ENCODE assay signal across 15 cellular contexts in the genomic region with DNA sequence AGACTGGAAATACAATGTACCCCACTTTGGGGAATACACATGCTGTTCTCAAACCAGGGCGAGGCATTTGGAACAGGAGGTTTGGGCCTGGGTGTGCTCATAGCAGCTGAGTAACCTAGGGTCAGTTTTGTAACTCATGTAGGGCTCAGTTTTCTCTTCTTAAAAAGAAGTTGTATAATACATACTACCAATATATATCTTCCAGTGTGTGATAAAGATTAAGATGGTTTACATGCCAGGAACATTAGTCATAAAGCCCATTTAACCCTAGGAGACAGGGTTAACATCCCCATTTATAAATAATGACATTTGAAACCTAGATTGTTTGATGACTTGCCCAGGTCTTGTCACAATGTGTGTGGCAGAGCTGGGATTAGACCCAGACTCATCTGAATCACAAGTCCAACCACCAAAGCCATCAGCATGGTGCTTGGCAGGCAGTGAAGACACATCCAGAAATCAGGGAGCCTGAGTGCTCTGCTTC. TPM values are rescaled to one million over a fixed set of nuclear protein-coding genes. Genes with fewer than 3 reads are reported as not detected.
DNase-seq lines count a peak whose midpoint lies in the region; TF ChIP-seq lines count a peak whose summit lies in the region.
"Had no signal": no experiment of that assay in that cellular context is flagged by ENCODE, and none has a peak within 500 bp of the region (broad histone marks: within the 10 kb centered on the region; RNA-seq: fewer than 3 reads in every experiment).

No MANE protein-coding gene starts in this region.

- peaks cover 16% of the 10 kb centered on the region for H3K27me3 Mint-ChIP-seq in activated CD4-positive, alpha-beta memory T cell treated with anti-CD3 and anti-CD28 coated beads, Interleukin-2, amount 10 ng/mL, durations not matched to agents 7 days and 5 days

- H3K36me3 Mint-ChIP-seq in activated CD4-positive, alpha-beta memory T cell treated with anti-CD3 and anti-CD28 coated beads, Interleukin-2, amount 10 ng/mL, durations not matched to agents 7 days and 5 days (ENCODE audit: low read depth): no peaks in the 10 kb centered on the region
- H3K36me3 Mint-ChIP-seq: memory B cell had no signal

- no peak overlapping the region for H3K27ac Mint-ChIP-seq in activated CD4-positive, alpha-beta memory T cell treated with anti-CD3 and anti-CD28 coated beads, Interleukin-2, amount 10 ng/mL, durations not matched to agents 7 days and 5 days
- H3K27ac Mint-ChIP-seq: memory B cell had no signal

- H3K4me3 Mint-ChIP-seq in activated CD4-positive, alpha-beta memory T cell treated with anti-CD3 and anti-CD28 coated beads, Interleukin-2, amount 10 ng/mL, durations not matched to agents 7 days and 5 days: no peak overlapping the region
- H3K4me3 Mint-ChIP-seq: memory B cell had no signal

- TF ChIP-seq CTCF in fibroblast of mammary gland (conservative IDR thresholded peaks at IDR 0.05; ENCODE audit: control insufficient read depth, insufficient read depth, low read depth, low read length): no peak

- no peak overlapping the region for H3K9ac ChIP-seq in skeletal muscle tissue (ENCODE audit: low read depth in 1 of 3, low read length in 3 of 3)

- H3K27me3 ChIP-seq in SJSA1 (replicated peaks): no peaks in the 10 kb centered on the region
- H3K27me3 ChIP-seq in skeletal muscle tissue (ENCODE audit: control insufficient read depth in 3 of 3, insufficient read depth in 3 of 3, low read length in 3 of 3): no peaks in the 10 kb centered on the region

- no peaks in the 10 kb centered on the region for H3K4me1 Mint-ChIP-seq in activated CD4-positive, alpha-beta memory T cell treated with anti-CD3 and anti-CD28 coated beads, Interleukin-2, amount 10 ng/mL, durations not matched to agents 7 days and 5 days
- H3K4me1 Mint-ChIP-seq: memory B cell had no signal

- POLR2A ChIA-PET in activated CD4-positive, alpha-beta memory T cell treated with anti-CD3 and anti-CD28 coated beads, Interleukin-2, amount 10 ng/mL, durations not matched to agents 7 days and 5 days (lab: Charles Lee): no interaction called here

- H3K9me3 ChIP-seq in SJSA1 (replicated peaks) (no peaks in the 10 kb centered on the region), skeletal muscle tissue (ENCODE audit: control insufficient read depth in 3 of 3, low read length in 3 of 3) (no peaks in the 10 kb centered on the region)
- H3K9me3 ChIP-seq: BE2C had no signal

- H3K36me3 ChIP-seq in SJSA1 (no peaks in the 10 kb centered on the region), skeletal muscle tissue (ENCODE audit: control insufficient read depth in 3 of 3, insufficient read depth in 3 of 3, low read length in 3 of 3) (no peaks in the 10 kb centered on the region)
- H3K36me3 ChIP-seq: BE2C had no signal

- no peaks in the 10 kb centered on the region for H3K9me3 Mint-ChIP-seq in activated CD4-positive, alpha-beta memory T cell treated with anti-CD3 and anti-CD28 coated beads, Interleukin-2, amount 10 ng/mL, durations not matched to agents 7 days and 5 days
- H3K9me3 Mint-ChIP-seq: memory B cell had no signal

- H3K27ac ChIP-seq in SJSA1 (no peak overlapping the region), skeletal muscle tissue (ENCODE audit: low read depth, low read length) (peak overlapping the region; percentile 84)
- H3K27ac ChIP-seq: SK-N-MC had no signal

- CTCF ChIA-PET in activated CD4-positive, alpha-beta memory T cell treated with anti-CD3 and anti-CD28 coated beads, Interleukin-2, amount 10 ng/mL, durations not matched to agents 7 days and 5 days (lab: Charles Lee): no interaction called here

- peaks cover 23% of the 10 kb centered on the region for H3K4me1 ChIP-seq in SJSA1 (replicated peaks)
- H3K4me1 ChIP-seq in skeletal muscle tissue (ENCODE audit: control insufficient read depth in 3 of 3, insufficient read depth in 3 of 3, low read length in 3 of 3): peaks cover 33 to 51% (median 47%) of the 10 kb centered on the region in 3 donors
- H3K4me1 ChIP-seq: BE2C had no signal

- DNase-seq in H4 (ENCODE audit: low spot score) (peak; percentile 31), SJSA1 (ENCODE audit: low read depth in 1 of 2, low spot score in 2 of 2) (peak; percentile 57 to 72), fibroblast of mammary gland (ENCODE audit: low read depth) (peak; percentile 33), NCI-H2029 (lab: John Stamatoyannopoulos, UW) (no peak), NCI-H2029 treated with DMSO at 0.1 percent for 48 hours (lab: John Stamatoyannopoulos, UW) (no peak), mucosa of gallbladder (ENCODE audit: low spot score) (no peak)
- no peak for DNase-seq in activated CD4-positive, alpha-beta memory T cell treated with anti-CD3 and anti-CD28 coated beads, Interleukin-2, amount 10 ng/mL, durations not matched to agents 7 days and 5 days
- DNase-seq: anterior cingulate cortex, BE2C, cortex of kidney, NCI-H2171, occipital lobe had no signal

- H3K4me3 ChIP-seq in SJSA1: no peak overlapping the region
- H3K4me3 ChIP-seq in fibroblast of mammary gland (ENCODE audit: control insufficient read depth, low read depth, low read length): no peak overlapping the region
- H3K4me3 ChIP-seq in skeletal muscle tissue (ENCODE audit: low read length in 3 of 3): no peak overlapping the region
- H3K4me3 ChIP-seq: SK-N-MC had no signal

RNA-seq across cellular contexts. Expression of gene AKR1B10, which starts 6.0 kb away (rescaled TPM):
- total RNA-seq in H4 (2014; rRNA removed; shearing (Covaris generic)): 172 and 178 TPM in 2 replicates
- 0.19 and 0.39 TPM in 2 replicates for total RNA-seq in SJSA1 (2014; rRNA removed; shearing (Covaris generic))
- total RNA-seq in skeletal muscle tissue: not detected
- not detected for total RNA-seq in activated CD4-positive, alpha-beta memory T cell treated with anti-CD3 and anti-CD28 coated beads, Interleukin-2, amount 10 ng/mL, durations not matched to agents 7 days and 5 days
- 516 TPM for total RNA-seq in mucosa of gallbladder
- total RNA-seq: occipital lobe had no signal

RNA-seq across cellular contexts. Expression of gene AKR1B15, which starts 15.6 kb away (rescaled TPM):
- 0.14 TPM in 1 of 2 replicates, not detected in the other for total RNA-seq in H4 (2014; rRNA removed; shearing (Covaris generic))
- 2.6 TPM in 1 of 2 replicates, not detected in the other for total RNA-seq in SJSA1 (2014; rRNA removed; shearing (Covaris generic))
- total RNA-seq in skeletal muscle tissue (under 0.01 TPM), mucosa of gallbladder (43.2 TPM)
- not detected for total RNA-seq in activated CD4-positive, alpha-beta memory T cell treated with anti-CD3 and anti-CD28 coated beads, Interleukin-2, amount 10 ng/mL, durations not matched to agents 7 days and 5 days
- total RNA-seq: occipital lobe had no signal

Comparison
In these comparisons a context has a peak if more than half of its experiments do, and no peak if none do; other contexts are left out.
1. DNase-seq: peak in H4 (single experiment), SJSA1 (2 of 2) and fibroblast of mammary gland (single experiment); none in NCI-H2029 (single experiment), activated CD4-positive, alpha-beta memory T cell treated with anti-CD3 and anti-CD28 coated beads, Interleukin-2, amount 10 ng/mL, durations not matched to agents 7 days and 5 days (single experiment), NCI-H2029 treated with DMSO at 0.1 percent for 48 hours (single experiment) and mucosa of gallbladder (single experiment).
2. RNA of gene AKR1B10, which starts 6.0 kb away (total RNA-seq): 516 TPM in mucosa of gallbladder (single experiment) and 172 to 178 TPM in H4; 0.19 to 0.39 TPM in SJSA1, not detected in skeletal muscle tissue (single experiment) and not detected in activated CD4-positive, alpha-beta memory T cell treated with anti-CD3 and anti-CD28 coated beads, Interleukin-2, amount 10 ng/mL, durations not matched to agents 7 days and 5 days; every median in the first group is over 100 times any median in the second.
3. RNA of gene AKR1B15, which starts 15.6 kb away (total RNA-seq): 43.2 TPM in mucosa of gallbladder (single experiment); 0.14 TPM in H4, 2.6 TPM in SJSA1, under 0.01 TPM in skeletal muscle tissue (single experiment) and not detected in activated CD4-positive, alpha-beta memory T cell treated with anti-CD3 and anti-CD28 coated beads, Interleukin-2, amount 10 ng/mL, durations not matched to agents 7 days and 5 days; every median in the first group is over 10 times any median in the second.